In the genomic region with DNA sequence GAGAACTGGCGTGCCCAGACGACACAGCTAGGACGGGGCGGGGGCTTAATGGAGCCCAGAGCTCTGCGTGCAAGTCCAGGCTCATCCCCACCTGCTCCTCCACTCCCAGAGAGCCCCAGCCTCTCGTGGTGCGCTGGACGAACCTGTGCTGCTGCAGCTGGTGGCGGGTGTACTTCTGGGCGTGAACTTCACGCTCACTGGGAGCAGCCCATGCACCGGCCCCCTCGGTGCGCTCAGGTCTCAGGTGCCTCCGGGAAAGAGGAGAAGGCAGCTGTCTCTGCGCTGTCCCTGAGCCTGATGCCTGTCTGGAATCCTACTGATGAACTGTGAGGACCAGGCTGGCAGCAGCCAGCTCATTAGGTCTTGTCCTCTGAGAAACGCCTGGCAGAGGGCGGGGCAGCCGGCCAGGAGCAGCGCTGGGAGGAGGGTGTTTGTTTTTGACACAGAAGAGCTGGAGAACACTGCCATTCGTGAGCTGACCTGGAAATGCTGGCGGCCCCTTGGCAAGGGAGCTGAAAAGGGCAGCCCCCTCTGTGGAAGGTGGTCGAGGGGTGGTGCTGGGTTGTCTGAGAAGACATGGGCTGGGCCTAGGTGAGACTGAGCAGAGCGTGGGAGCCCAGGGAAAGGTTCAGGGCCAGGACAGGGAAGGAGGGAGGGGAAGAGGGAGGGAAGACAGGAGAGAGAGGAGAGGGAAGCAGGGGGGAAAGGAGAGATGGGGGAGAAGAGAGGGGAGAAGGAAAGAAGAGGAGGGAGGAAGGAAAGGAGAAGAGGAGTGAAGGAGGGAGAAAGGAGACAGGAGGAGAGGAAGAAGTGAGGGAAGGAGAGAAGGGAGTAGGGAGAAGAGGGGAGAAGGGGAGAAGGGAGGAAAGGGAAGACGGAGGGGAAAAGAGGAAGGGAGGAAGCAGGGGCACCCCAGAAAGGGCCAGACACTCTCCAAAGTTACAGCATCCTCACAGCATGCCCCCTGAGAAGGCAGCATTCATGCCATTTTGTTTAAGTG, we compare ENCODE assay signal across 1 cellular context.
TF ChIP-seq lines count a peak whose summit lies in the region.

No MANE protein-coding gene starts in this region.

TF ChIP-seq in HepG2, 621 proteins besides CTCF, POLR2A, EP300 and RAD21 (continued from another document and continues in another):
- TF ChIP-seq SYNCRIP (IDR thresholded peaks at IDR 0.05; ENCODE audit: insufficient read depth, low read depth, low read length) (no peak), ZNF230 (CRISPR knock-in tag; IDR thresholded peaks at IDR 0.05) (no peak), MYC (CRISPR knock-in tag; IDR thresholded peaks at IDR 0.05; ENCODE audit: borderline replicate concordance) (0 out of 2 replicates have a peak, but pooled peaks have one; percentile 22), ZNF550 (CRISPR knock-in tag; IDR thresholded peaks at IDR 0.05; ENCODE audit: borderline replicate concordance) (no peak), ERF (CRISPR knock-in tag; IDR thresholded peaks at IDR 0.05) (0 out of 2 replicates have a peak, but pooled peaks have one; percentile 4), SAP130 (CRISPR knock-in tag; IDR thresholded peaks at IDR 0.05; ENCODE audit: low read depth) (0 out of 2 replicates have a peak, but pooled peaks have one; percentile 25), TGIF2 (CRISPR knock-in tag; IDR thresholded peaks at IDR 0.05) (peak; percentile 71; the same call in 1 of the 2 replicates), TP53 (CRISPR knock-in tag; conservative IDR thresholded peaks at IDR 0.05) (no peak), ZNF777 (CRISPR knock-in tag; IDR thresholded peaks at IDR 0.05) (peak; percentile 67), ZNF564 (CRISPR knock-in tag; IDR thresholded peaks at IDR 0.05) (no peak), ZBTB20 (CRISPR knock-in tag; IDR thresholded peaks at IDR 0.05; ENCODE audit: borderline replicate concordance, low read depth) (0 out of 2 replicates have a peak, but pooled peaks have one; percentile 1), ZSCAN25 (CRISPR knock-in tag; IDR thresholded peaks at IDR 0.05) (peak; percentile 11; the same call in 1 of the 2 replicates), SP5 (CRISPR knock-in tag; IDR thresholded peaks at IDR 0.05; ENCODE audit: borderline replicate concordance, low read depth) (peak; percentile 61; the same call in 1 of the 2 replicates), POGZ (CRISPR knock-in tag; IDR thresholded peaks at IDR 0.05) (peak; percentile 40; the same call in 1 of the 2 replicates), ZBTB7B (CRISPR knock-in tag; IDR thresholded peaks at IDR 0.05) (peak; percentile 31; the same call in 1 of the 2 replicates), PHF21A (CRISPR knock-in tag; IDR thresholded peaks at IDR 0.05) (0 out of 2 replicates have a peak, but pooled peaks have one; percentile 30), ZBTB3 (CRISPR knock-in tag; IDR thresholded peaks at IDR 0.05; ENCODE audit: borderline replicate concordance, low read depth) (0 out of 2 replicates have a peak, but pooled peaks have one; percentile 34), XRCC5 (optimal IDR thresholded peaks at IDR 0.05; ENCODE audit: low read length) (peak; percentile 60), ZSCAN22 (CRISPR knock-in tag; IDR thresholded peaks at IDR 0.05) (0 out of 2 replicates have a peak, but pooled peaks have one; percentile 17), ZNF644 (CRISPR knock-in tag; IDR thresholded peaks at IDR 0.05; ENCODE audit: low read depth) (no peak), RBFOX2 (IDR thresholded peaks at IDR 0.05; ENCODE audit: low read depth, low read length) (0 out of 2 replicates have a peak, but pooled peaks have one; percentile 35), ZFX (CRISPR knock-in tag; IDR thresholded peaks at IDR 0.05; ENCODE audit: low read depth) (peak; percentile 56), PHF8 (CRISPR knock-in tag; IDR thresholded peaks at IDR 0.05) (peak; percentile 56), HNF4A (CRISPR knock-in tag; IDR thresholded peaks at IDR 0.05) (no peak), ZC3H13 (CRISPR knock-in tag; IDR thresholded peaks at IDR 0.05) (0 out of 2 replicates have a peak, but pooled peaks have one; percentile 23), MEIS2 (CRISPR knock-in tag; IDR thresholded peaks at IDR 0.05) (peak; percentile 34; the same call in 1 of the 2 replicates), ZFAT (CRISPR knock-in tag; conservative IDR thresholded peaks at IDR 0.05) (no peak)
- TF ChIP-seq, protein P1, sequence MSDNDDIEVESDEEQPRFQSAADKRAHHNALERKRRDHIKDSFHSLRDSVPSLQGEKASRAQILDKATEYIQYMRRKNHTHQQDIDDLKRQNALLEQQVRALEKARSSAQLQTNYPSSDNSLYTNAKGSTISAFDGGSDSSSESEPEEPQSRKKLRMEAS (IDR thresholded peaks at IDR 0.05), result peak; percentile 45; the same call in 1 of the 2 replicates
- TF ChIP-seq, protein P2, sequence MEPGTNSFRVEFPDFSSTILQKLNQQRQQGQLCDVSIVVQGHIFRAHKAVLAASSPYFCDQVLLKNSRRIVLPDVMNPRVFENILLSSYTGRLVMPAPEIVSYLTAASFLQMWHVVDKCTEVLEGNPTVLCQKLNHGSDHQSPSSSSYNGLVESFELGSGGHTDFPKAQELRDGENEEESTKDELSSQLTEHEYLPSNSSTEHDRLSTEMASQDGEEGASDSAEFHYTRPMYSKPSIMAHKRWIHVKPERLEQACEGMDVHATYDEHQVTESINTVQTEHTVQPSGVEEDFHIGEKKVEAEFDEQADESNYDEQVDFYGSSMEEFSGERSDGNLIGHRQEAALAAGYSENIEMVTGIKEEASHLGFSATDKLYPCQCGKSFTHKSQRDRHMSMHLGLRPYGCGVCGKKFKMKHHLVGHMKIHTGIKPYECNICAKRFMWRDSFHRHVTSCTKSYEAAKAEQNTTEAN (CRISPR knock-in tag; conservative IDR thresholded peaks at IDR 0.05), result no peak
- TF ChIP-seq, protein P3, sequence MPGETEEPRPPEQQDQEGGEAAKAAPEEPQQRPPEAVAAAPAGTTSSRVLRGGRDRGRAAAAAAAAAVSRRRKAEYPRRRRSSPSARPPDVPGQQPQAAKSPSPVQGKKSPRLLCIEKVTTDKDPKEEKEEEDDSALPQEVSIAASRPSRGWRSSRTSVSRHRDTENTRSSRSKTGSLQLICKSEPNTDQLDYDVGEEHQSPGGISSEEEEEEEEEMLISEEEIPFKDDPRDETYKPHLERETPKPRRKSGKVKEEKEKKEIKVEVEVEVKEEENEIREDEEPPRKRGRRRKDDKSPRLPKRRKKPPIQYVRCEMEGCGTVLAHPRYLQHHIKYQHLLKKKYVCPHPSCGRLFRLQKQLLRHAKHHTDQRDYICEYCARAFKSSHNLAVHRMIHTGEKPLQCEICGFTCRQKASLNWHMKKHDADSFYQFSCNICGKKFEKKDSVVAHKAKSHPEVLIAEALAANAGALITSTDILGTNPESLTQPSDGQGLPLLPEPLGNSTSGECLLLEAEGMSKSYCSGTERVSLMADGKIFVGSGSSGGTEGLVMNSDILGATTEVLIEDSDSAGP (CRISPR knock-in tag; IDR thresholded peaks at IDR 0.05; ENCODE audit: borderline replicate concordance), result peak; percentile 22; the same call in 1 of the 2 replicates
- TF ChIP-seq, protein P4, sequence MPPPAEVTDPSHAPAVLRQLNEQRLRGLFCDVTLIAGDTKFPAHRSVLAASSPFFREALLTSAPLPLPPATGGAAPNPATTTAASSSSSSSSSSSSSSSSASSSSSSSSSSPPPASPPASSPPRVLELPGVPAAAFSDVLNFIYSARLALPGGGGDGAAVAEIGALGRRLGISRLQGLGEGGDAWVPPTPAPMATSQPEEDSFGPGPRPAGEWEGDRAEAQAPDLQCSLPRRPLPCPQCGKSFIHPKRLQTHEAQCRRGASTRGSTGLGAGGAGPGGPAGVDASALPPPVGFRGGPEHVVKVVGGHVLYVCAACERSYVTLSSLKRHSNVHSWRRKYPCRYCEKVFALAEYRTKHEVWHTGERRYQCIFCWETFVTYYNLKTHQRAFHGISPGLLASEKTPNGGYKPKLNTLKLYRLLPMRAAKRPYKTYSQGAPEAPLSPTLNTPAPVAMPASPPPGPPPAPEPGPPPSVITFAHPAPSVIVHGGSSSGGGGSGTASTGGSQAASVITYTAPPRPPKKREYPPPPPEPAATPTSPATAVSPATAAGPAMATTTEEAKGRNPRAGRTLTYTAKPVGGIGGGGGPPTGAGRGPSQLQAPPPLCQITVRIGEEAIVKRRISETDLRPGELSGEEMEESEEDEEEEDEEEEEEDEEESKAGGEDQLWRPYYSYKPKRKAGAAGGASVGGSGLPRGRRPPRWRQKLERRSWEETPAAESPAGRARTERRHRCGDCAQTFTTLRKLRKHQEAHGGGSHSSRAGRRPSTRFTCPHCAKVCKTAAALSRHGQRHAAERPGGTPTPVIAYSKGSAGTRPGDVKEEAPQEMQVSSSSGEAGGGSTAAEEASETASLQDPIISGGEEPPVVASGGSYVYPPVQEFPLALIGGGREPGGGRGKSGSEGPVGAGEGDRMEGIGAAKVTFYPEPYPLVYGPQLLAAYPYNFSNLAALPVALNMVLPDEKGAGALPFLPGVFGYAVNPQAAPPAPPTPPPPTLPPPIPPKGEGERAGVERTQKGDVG (CRISPR knock-in tag; IDR thresholded peaks at IDR 0.05; ENCODE audit: borderline replicate concordance), result 0 out of 2 replicates have a peak, but pooled peaks have one; percentile 71
- TF ChIP-seq, protein P5, sequence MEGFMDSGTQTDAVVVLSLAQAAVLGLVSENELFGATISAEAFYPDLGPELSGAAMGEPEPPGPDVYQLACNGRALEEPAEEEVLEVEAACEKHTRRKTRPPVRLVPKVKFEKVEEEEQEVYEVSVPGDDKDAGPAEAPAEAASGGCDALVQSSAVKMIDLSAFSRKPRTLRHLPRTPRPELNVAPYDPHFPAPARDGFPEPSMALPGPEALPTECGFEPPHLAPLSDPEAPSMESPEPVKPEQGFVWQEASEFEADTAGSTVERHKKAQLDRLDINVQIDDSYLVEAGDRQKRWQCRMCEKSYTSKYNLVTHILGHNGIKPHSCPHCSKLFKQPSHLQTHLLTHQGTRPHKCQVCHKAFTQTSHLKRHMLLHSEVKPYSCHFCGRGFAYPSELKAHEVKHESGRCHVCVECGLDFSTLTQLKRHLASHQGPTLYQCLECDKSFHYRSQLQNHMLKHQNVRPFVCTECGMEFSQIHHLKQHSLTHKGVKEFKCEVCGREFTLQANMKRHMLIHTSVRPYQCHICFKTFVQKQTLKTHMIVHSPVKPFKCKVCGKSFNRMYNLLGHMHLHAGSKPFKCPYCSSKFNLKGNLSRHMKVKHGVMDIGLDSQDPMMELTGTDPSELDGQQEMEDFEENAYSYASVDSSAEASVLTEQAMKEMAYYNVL (CRISPR knock-in tag; IDR thresholded peaks at IDR 0.05; ENCODE audit: borderline replicate concordance), result peak; percentile 77; the same call in 1 of the 2 replicates
- TF ChIP-seq, protein P6, sequence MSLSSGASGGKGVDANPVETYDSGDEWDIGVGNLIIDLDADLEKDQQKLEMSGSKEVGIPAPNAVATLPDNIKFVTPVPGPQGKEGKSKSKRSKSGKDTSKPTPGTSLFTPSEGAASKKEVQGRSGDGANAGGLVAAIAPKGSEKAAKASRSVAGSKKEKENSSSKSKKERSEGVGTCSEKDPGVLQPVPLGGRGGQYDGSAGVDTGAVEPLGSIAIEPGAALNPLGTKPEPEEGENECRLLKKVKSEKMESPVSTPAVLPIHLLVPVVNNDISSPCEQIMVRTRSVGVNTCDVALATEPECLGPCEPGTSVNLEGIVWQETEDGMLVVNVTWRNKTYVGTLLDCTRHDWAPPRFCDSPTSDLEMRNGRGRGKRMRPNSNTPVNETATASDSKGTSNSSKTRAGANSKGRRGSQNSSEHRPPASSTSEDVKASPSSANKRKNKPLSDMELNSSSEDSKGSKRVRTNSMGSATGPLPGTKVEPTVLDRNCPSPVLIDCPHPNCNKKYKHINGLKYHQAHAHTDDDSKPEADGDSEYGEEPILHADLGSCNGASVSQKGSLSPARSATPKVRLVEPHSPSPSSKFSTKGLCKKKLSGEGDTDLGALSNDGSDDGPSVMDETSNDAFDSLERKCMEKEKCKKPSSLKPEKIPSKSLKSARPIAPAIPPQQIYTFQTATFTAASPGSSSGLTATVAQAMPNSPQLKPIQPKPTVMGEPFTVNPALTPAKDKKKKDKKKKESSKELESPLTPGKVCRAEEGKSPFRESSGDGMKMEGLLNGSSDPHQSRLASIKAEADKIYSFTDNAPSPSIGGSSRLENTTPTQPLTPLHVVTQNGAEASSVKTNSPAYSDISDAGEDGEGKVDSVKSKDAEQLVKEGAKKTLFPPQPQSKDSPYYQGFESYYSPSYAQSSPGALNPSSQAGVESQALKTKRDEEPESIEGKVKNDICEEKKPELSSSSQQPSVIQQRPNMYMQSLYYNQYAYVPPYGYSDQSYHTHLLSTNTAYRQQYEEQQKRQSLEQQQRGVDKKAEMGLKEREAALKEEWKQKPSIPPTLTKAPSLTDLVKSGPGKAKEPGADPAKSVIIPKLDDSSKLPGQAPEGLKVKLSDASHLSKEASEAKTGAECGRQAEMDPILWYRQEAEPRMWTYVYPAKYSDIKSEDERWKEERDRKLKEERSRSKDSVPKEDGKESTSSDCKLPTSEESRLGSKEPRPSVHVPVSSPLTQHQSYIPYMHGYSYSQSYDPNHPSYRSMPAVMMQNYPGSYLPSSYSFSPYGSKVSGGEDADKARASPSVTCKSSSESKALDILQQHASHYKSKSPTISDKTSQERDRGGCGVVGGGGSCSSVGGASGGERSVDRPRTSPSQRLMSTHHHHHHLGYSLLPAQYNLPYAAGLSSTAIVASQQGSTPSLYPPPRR (CRISPR knock-in tag; IDR thresholded peaks at IDR 0.05; ENCODE audit: borderline replicate concordance), result no peak
- TF ChIP-seq, protein P7, sequence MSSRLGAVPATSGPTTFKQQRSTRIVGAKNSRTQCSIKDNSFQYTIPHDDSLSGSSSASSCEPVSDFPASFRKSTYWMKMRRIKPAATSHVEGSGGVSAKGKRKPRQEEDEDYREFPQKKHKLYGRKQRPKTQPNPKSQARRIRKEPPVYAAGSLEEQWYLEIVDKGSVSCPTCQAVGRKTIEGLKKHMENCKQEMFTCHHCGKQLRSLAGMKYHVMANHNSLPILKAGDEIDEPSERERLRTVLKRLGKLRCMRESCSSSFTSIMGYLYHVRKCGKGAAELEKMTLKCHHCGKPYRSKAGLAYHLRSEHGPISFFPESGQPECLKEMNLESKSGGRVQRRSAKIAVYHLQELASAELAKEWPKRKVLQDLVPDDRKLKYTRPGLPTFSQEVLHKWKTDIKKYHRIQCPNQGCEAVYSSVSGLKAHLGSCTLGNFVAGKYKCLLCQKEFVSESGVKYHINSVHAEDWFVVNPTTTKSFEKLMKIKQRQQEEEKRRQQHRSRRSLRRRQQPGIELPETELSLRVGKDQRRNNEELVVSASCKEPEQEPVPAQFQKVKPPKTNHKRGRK (CRISPR knock-in tag; IDR thresholded peaks at IDR 0.05), result peak; percentile 98
- TF ChIP-seq, protein P8, sequence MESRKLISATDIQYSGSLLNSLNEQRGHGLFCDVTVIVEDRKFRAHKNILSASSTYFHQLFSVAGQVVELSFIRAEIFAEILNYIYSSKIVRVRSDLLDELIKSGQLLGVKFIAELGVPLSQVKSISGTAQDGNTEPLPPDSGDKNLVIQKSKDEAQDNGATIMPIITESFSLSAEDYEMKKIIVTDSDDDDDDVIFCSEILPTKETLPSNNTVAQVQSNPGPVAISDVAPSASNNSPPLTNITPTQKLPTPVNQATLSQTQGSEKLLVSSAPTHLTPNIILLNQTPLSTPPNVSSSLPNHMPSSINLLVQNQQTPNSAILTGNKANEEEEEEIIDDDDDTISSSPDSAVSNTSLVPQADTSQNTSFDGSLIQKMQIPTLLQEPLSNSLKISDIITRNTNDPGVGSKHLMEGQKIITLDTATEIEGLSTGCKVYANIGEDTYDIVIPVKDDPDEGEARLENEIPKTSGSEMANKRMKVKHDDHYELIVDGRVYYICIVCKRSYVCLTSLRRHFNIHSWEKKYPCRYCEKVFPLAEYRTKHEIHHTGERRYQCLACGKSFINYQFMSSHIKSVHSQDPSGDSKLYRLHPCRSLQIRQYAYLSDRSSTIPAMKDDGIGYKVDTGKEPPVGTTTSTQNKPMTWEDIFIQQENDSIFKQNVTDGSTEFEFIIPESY (CRISPR knock-in tag; IDR thresholded peaks at IDR 0.05), result peak; percentile 98
